In genomic region chr1:36351222-36351977, GRCh38 we compare ENCODE assay signal across 8 cellular contexts. TPM values are rescaled to one million over a fixed set of nuclear protein-coding genes. Genes with fewer than 3 reads are reported as not detected.
DNase-seq lines count a peak whose midpoint lies in the region; ATAC-seq and TF ChIP-seq lines count a peak whose summit lies in the region.

No MANE protein-coding gene starts in this region.

- peak overlapping the region; percentile 82 for H3K9ac ChIP-seq in GM23248
- H3K9ac ChIP-seq in skeletal muscle satellite cell (ENCODE audit: low read depth, low read length), result peak overlapping the region; percentile 86

- TF ChIP-seq CTCF in foreskin keratinocyte (conservative IDR thresholded peaks at IDR 0.05) (peak; percentile 47), GM13977 (IDR thresholded peaks at IDR 0.05; ENCODE audit: extremely low read depth, insufficient read depth, missing control alignments) (no peak)

- peak overlapping the region; percentile 87 for H3K27ac Mint-ChIP-seq in T-helper 17 cell

- WGBS in GM23248 (ENCODE audit: low coverage in 1 of 2, low lambda C conversion rate in 2 of 2, missing lambda C conversion rate in 2 of 2), 2 experiments, result 8 to 14% methylated on average over 14 of the region's 14 CpGs

- no peak overlapping the region for H3K4me3 Mint-ChIP-seq in T-helper 17 cell

- H3K4me1 ChIP-seq in GM23248 (ENCODE audit: insufficient read depth), result peaks cover 48% of the 10 kb centered on the region
- H3K4me1 ChIP-seq in foreskin keratinocyte, result peaks cover 32% of the 10 kb centered on the region
- peaks cover 51% of the 10 kb centered on the region for H3K4me1 ChIP-seq in skeletal muscle satellite cell (ENCODE audit: control insufficient read depth, insufficient read depth, low read length)

- peak overlapping the region; percentile 57 for H3K4me3 ChIP-seq in GM23248
- H3K4me3 ChIP-seq in skeletal muscle satellite cell (ENCODE audit: low read length), result peak overlapping the region; percentile 60

- peaks cover 18% of the 10 kb centered on the region; the same call in 1 of the 2 replicates for H3K36me3 ChIP-seq in GM23248 (ENCODE audit: low read depth)
- peaks cover 56% of the 10 kb centered on the region for H3K36me3 ChIP-seq in skeletal muscle satellite cell (ENCODE audit: insufficient read depth, low read length)

- no peaks in the 10 kb centered on the region for H3K27me3 ChIP-seq in GM23248 (replicated peaks; ENCODE audit: insufficient read depth)
- H3K27me3 ChIP-seq in foreskin keratinocyte, result no peaks in the 10 kb centered on the region
- H3K27me3 ChIP-seq in skeletal muscle satellite cell (ENCODE audit: control insufficient read depth, insufficient read depth, low read length), result no peaks in the 10 kb centered on the region

- no peak overlapping the region for H2AFZ ChIP-seq in GM23248

- peak overlapping the region; percentile 98 for H3K27ac ChIP-seq in GM23248
- peak overlapping the region; percentile 61 for H3K27ac ChIP-seq in foreskin keratinocyte

- DNase-seq in GM23248 (peak; percentile 96), T-helper 17 cell (no peak), foreskin keratinocyte (peak; percentile 84 to 93), GM13977 (ENCODE audit: low spot score) (no peak)
- no peak for DNase-seq in activated effector memory CD4-positive, alpha-beta T cell treated with anti-CD3 and anti-CD28 coated beads, Interleukin-2, amount 50 U/mL, for 16 hours

- H3K79me2 ChIP-seq in GM23248 (ENCODE audit: insufficient read depth), result peaks cover 7% of the 10 kb centered on the region; the same call in 1 of the 2 replicates

- H3K4me2 ChIP-seq in GM23248 (ENCODE audit: unreplicated experiment), result peak overlapping the region; percentile 90
- peak overlapping the region; percentile 84 for H3K4me2 ChIP-seq in skeletal muscle satellite cell (ENCODE audit: low read length)

- H3K27me3 Mint-ChIP-seq in T-helper 17 cell, result no peaks in the 10 kb centered on the region

- H3K9me2 ChIP-seq in GM23248 (ENCODE audit: insufficient read depth), result no peaks in the 10 kb centered on the region

- no peaks in the 10 kb centered on the region for H3K9me3 ChIP-seq in GM23248 (ENCODE audit: low read depth)
- H3K9me3 ChIP-seq in T-helper 17 cell (ENCODE audit: control insufficient read depth, low read length, poor library complexity, severe bottlenecking), result no peaks in the 10 kb centered on the region
- H3K9me3 ChIP-seq in skeletal muscle satellite cell (replicated peaks; ENCODE audit: low read length), result no peaks in the 10 kb centered on the region

- in situ Hi-C loops in GM23248 (cut with MboI), result no loop called here
- in situ Hi-C loops in GM13977 (cut with MboI; ENCODE audit: low pct_unique_long_range_greater_than_20kb, low sequenced_read_pairs, unreplicated experiment), result no loop called here

- no peaks in the 10 kb centered on the region for H4K20me1 ChIP-seq in GM23248 (ENCODE audit: insufficient read depth)

- H3F3A ChIP-seq in GM23248 (ENCODE audit: insufficient read depth), result peaks cover 47% of the 10 kb centered on the region

- H3K4me1 Mint-ChIP-seq in T-helper 17 cell, result peaks cover 27% of the 10 kb centered on the region

- ATAC-seq in T-helper 17 cell (no peak), foreskin keratinocyte (peak; percentile 81), HG03378 (IDR thresholded peaks at IDR 0.05; ENCODE audit: unreplicated experiment) (no peak), HG02973 (IDR thresholded peaks at IDR 0.05; ENCODE audit: unreplicated experiment) (no peak)

- peaks cover 4% of the 10 kb centered on the region for H3K36me3 Mint-ChIP-seq in T-helper 17 cell (ENCODE audit: low read depth)

RNA-seq across cellular contexts. Expression of gene EVA1B, which starts 28.0 kb away (rescaled TPM):
- total RNA-seq in GM23248 (2014; rRNA removed; shearing (Covaris generic)), result 294 and 328 TPM in 2 replicates
- 95.0 and 111 TPM in 2 replicates for polyA plus RNA-seq in GM23248 (2016; fragmentation: Nextera tagmentation; extraction: Ambion mirVana)
- 10 to 100 TPM in 1 of 2 donors, 1 to 10 TPM in 1; 6.2 to 10.8 TPM for total RNA-seq in T-helper 17 cell
- total RNA-seq in foreskin keratinocyte, result 19.5 and 28.7 TPM in 2 replicates
- polyA plus RNA-seq in foreskin keratinocyte, result 24.8 and 38.2 TPM in 2 replicates
- 114 and 163 TPM in 2 replicates for total RNA-seq in skeletal muscle satellite cell (2012; rRNA removed)

RNA-seq across cellular contexts. Expression of gene STK40, which starts 34.3 kb away (rescaled TPM):
- 11.1 and 16.4 TPM in 2 replicates for total RNA-seq in GM23248 (2014; rRNA removed; shearing (Covaris generic))
- polyA plus RNA-seq in GM23248 (2016; fragmentation: Nextera tagmentation; extraction: Ambion mirVana) (15.3 and 16.2 TPM in 2 replicates), foreskin keratinocyte (8.4 and 8.7 TPM in 2 replicates)
- total RNA-seq in T-helper 17 cell (10 to 100 TPM; 32.9 to 49.8 TPM), foreskin keratinocyte (11.5 and 12.6 TPM in 2 replicates)
- 15.0 and 15.5 TPM in 2 replicates for total RNA-seq in skeletal muscle satellite cell (2012; rRNA removed)

RNA-seq across cellular contexts. Expression of gene SH3D21, which starts 45.2 kb away (rescaled TPM):
- 5.6 and 14.4 TPM in 2 replicates for total RNA-seq in GM23248 (2014; rRNA removed; shearing (Covaris generic))
- 1.1 and 1.8 TPM in 2 replicates for polyA plus RNA-seq in GM23248 (2016; fragmentation: Nextera tagmentation; extraction: Ambion mirVana)
- 1 to 10 TPM; 1.4 to 1.9 TPM for total RNA-seq in T-helper 17 cell
- total RNA-seq in foreskin keratinocyte, result 5.5 and 6.9 TPM in 2 replicates
- 2.3 and 3.5 TPM in 2 replicates for polyA plus RNA-seq in foreskin keratinocyte
- total RNA-seq in skeletal muscle satellite cell (2012; rRNA removed), result 3.5 and 13.8 TPM in 2 replicates

RNA-seq across cellular contexts. Expression of gene LSM10, which starts 46.3 kb away (rescaled TPM):
- 4.6 and 10.4 TPM in 2 replicates for total RNA-seq in GM23248 (2014; rRNA removed; shearing (Covaris generic))
- 72.5 and 80.2 TPM in 2 replicates for polyA plus RNA-seq in GM23248 (2016; fragmentation: Nextera tagmentation; extraction: Ambion mirVana)
- 10 to 100 TPM; 26.4 to 31.1 TPM for total RNA-seq in T-helper 17 cell
- total RNA-seq in foreskin keratinocyte, result 16.1 and 25.6 TPM in 2 replicates
- polyA plus RNA-seq in foreskin keratinocyte, result 73.4 and 73.9 TPM in 2 replicates
- 9.6 and 10.1 TPM in 2 replicates for total RNA-seq in skeletal muscle satellite cell (2012; rRNA removed)

Comparison
In these comparisons a context has a peak if more than half of its experiments do, and no peak if none do; other contexts are left out.
1. DNase-seq: peak in GM23248 (single experiment) and foreskin keratinocyte (2 of 2); none in T-helper 17 cell (0 of 3), GM13977 (single experiment) and activated effector memory CD4-positive, alpha-beta T cell treated with anti-CD3 and anti-CD28 coated beads, Interleukin-2, amount 50 U/mL, for 16 hours (single experiment).